In genomic region chr16:62638964-62639861, GRCh38 we compare ENCODE assay signal across 7 cellular contexts.
DNase-seq lines count a peak whose midpoint lies in the region; ATAC-seq and TF ChIP-seq lines count a peak whose summit lies in the region.

No MANE protein-coding gene starts in this region.

- no peak for TF ChIP-seq POLR2A in lower leg skin (IDR thresholded peaks at IDR 0.05)

- no peaks in the 10 kb centered on the region for H3K9me3 Mint-ChIP-seq in neural progenitor cell
- H3K9me3 Mint-ChIP-seq in activated CD8-positive, alpha-beta memory T cell treated with anti-CD3 and anti-CD28 coated beads, Interleukin-2, amount 10 ng/mL, durations not matched to agents 7 days and 5 days (ENCODE audit: low read depth): peaks cover 21% of the 10 kb centered on the region

- H3K27ac ChIP-seq in neural progenitor cell: no peak overlapping the region

- no peaks in the 10 kb centered on the region for H3K27me3 Mint-ChIP-seq in neural progenitor cell (ENCODE audit: insufficient read depth, low read depth)
- no peaks in the 10 kb centered on the region for H3K27me3 Mint-ChIP-seq in activated CD8-positive, alpha-beta memory T cell treated with anti-CD3 and anti-CD28 coated beads, Interleukin-2, amount 10 ng/mL, durations not matched to agents 7 days and 5 days

- no peaks in the 10 kb centered on the region for H3K36me3 ChIP-seq in neural progenitor cell

- ATAC-seq in GM18870 (IDR thresholded peaks at IDR 0.05; ENCODE audit: unreplicated experiment) (peak; percentile 87), GM21786 (IDR thresholded peaks at IDR 0.05; ENCODE audit: unreplicated experiment) (peak; percentile 68), HG03378 (IDR thresholded peaks at IDR 0.05; ENCODE audit: unreplicated experiment) (peak; percentile 86)
- no peak for ATAC-seq in activated CD8-positive, alpha-beta memory T cell treated with anti-CD3 and anti-CD28 coated beads, Interleukin-2, amount 10 ng/mL, durations not matched to agents 7 days and 5 days

- no peak for TF ChIP-seq CTCF in neural progenitor cell (IDR thresholded peaks at IDR 0.05)
- no peak for TF ChIP-seq CTCF in lower leg skin (IDR thresholded peaks at IDR 0.05)

- intact Hi-C loops in lower leg skin (cut with DNase I; ENCODE audit: low total_unique reads): no loop called here

- no peak overlapping the region for H3K4me2 ChIP-seq in neural progenitor cell

- DNase-seq in neural progenitor cell (ENCODE audit: low spot score) (no peak), lower leg skin (ENCODE audit: low spot score in 2 of 2) (no peak), foreskin melanocyte (no peak)
- DNase-seq in activated CD8-positive, alpha-beta memory T cell treated with anti-CD3 and anti-CD28 coated beads, Interleukin-2, amount 10 ng/mL, durations not matched to agents 7 days and 5 days: no peak

- peak overlapping the region; percentile 81 for H2AFZ ChIP-seq in neural progenitor cell (replicated peaks)

- H3K36me3 Mint-ChIP-seq in neural progenitor cell: no peaks in the 10 kb centered on the region
- no peaks in the 10 kb centered on the region for H3K36me3 Mint-ChIP-seq in activated CD8-positive, alpha-beta memory T cell treated with anti-CD3 and anti-CD28 coated beads, Interleukin-2, amount 10 ng/mL, durations not matched to agents 7 days and 5 days

- no peak overlapping the region for H3K27ac Mint-ChIP-seq in neural progenitor cell
- no peak overlapping the region for H3K27ac Mint-ChIP-seq in activated CD8-positive, alpha-beta memory T cell treated with anti-CD3 and anti-CD28 coated beads, Interleukin-2, amount 10 ng/mL, durations not matched to agents 7 days and 5 days

- no peaks in the 10 kb centered on the region for H3K27me3 ChIP-seq in neural progenitor cell

- H3K79me2 ChIP-seq in neural progenitor cell (ENCODE audit: low read depth): no peaks in the 10 kb centered on the region

- no peaks in the 10 kb centered on the region for H3K9me3 ChIP-seq in neural progenitor cell (ENCODE audit: low read depth)

- H3K4me3 Mint-ChIP-seq in neural progenitor cell: no peak overlapping the region
- H3K4me3 Mint-ChIP-seq in activated CD8-positive, alpha-beta memory T cell treated with anti-CD3 and anti-CD28 coated beads, Interleukin-2, amount 10 ng/mL, durations not matched to agents 7 days and 5 days: no peak overlapping the region

- H3K9ac ChIP-seq in neural progenitor cell: no peak overlapping the region

- 46 to 51% methylated on average over 5 of the region's 5 CpGs for WGBS in lower leg skin, 2 donors

- H4K20me1 ChIP-seq in neural progenitor cell (ENCODE audit: low read depth): no peaks in the 10 kb centered on the region

- H3K4me3 ChIP-seq in neural progenitor cell (no peak overlapping the region), lower leg skin (ENCODE audit: low read depth, poor library complexity, severe bottlenecking) (no peak overlapping the region)

- no peaks in the 10 kb centered on the region for H3K4me1 ChIP-seq in neural progenitor cell

- no peaks in the 10 kb centered on the region for H3K4me1 Mint-ChIP-seq in neural progenitor cell
- no peaks in the 10 kb centered on the region for H3K4me1 Mint-ChIP-seq in activated CD8-positive, alpha-beta memory T cell treated with anti-CD3 and anti-CD28 coated beads, Interleukin-2, amount 10 ng/mL, durations not matched to agents 7 days and 5 days

- CTCF ChIA-PET in activated CD8-positive, alpha-beta memory T cell treated with anti-CD3 and anti-CD28 coated beads, Interleukin-2, amount 10 ng/mL, durations not matched to agents 7 days and 5 days (lab: Charles Lee): no interaction called here

- H3F3A ChIP-seq in neural progenitor cell (ENCODE audit: low read depth): no peaks in the 10 kb centered on the region
